In genomic region chr15:62647195-62647865, GRCh38 we compare ENCODE assay signal across 1 cellular context.
TF ChIP-seq lines count a peak whose summit lies in the region.

No MANE protein-coding gene starts in this region.

TF ChIP-seq in HEK293, 187 proteins besides CTCF, POLR2A, EP300 and RAD21 (continued from another document):
- TF ChIP-seq PRDM10 (tag by site-specific recombination; IDR thresholded peaks at IDR 0.05) = 0 out of 2 replicates have a peak, but pooled peaks have one; percentile 22
- TF ChIP-seq ZNF596 (tag by site-specific recombination; IDR thresholded peaks at IDR 0.05) = no peak
- TF ChIP-seq ZNF426 (tag by site-specific recombination; IDR thresholded peaks at IDR 0.05) = no peak
- TF ChIP-seq ZNF366 (tag by site-specific recombination; conservative IDR thresholded peaks at IDR 0.05) = peak; percentile 35; the same call in 1 of the 2 replicates
- no peak for TF ChIP-seq ZNF623 (tag by site-specific recombination; IDR thresholded peaks at IDR 0.05)
- peak; percentile 13; the same call in 1 of the 2 replicates for TF ChIP-seq ZBTB17 (tag by site-specific recombination; IDR thresholded peaks at IDR 0.05)
- TF ChIP-seq SP7 (tag by site-specific recombination; IDR thresholded peaks at IDR 0.05) = 0 out of 2 replicates have a peak, but pooled peaks have one; percentile 40
- no peak for TF ChIP-seq ZBTB8A (tag by site-specific recombination; IDR thresholded peaks at IDR 0.05)
- TF ChIP-seq ZNF341 (tag by site-specific recombination; IDR thresholded peaks at IDR 0.05; ENCODE audit: low read depth) = no peak
- no peak for TF ChIP-seq ZNF10 (tag by site-specific recombination; IDR thresholded peaks at IDR 0.05)
- TF ChIP-seq ZNF530 (tag by site-specific recombination; IDR thresholded peaks at IDR 0.05; ENCODE audit: low read depth) = no peak
- TF ChIP-seq HOXD13 (CRISPR knock-in tag; IDR thresholded peaks at IDR 0.05; ENCODE audit: borderline replicate concordance) = no peak
- TF ChIP-seq ZNF629 (tag by site-specific recombination; IDR thresholded peaks at IDR 0.05) = 0 out of 2 replicates have a peak, but pooled peaks have one; percentile 31
- no peak for TF ChIP-seq ZNF473 (tag by site-specific recombination; IDR thresholded peaks at IDR 0.05)
- TF ChIP-seq ZNF529 (tag by site-specific recombination; IDR thresholded peaks at IDR 0.05; ENCODE audit: insufficient replicate concordance) = no peak
- no peak for TF ChIP-seq REPIN1 (tag by site-specific recombination; IDR thresholded peaks at IDR 0.05; ENCODE audit: low read depth)
- no peak for TF ChIP-seq ZNF335 (tag by site-specific recombination; conservative IDR thresholded peaks at IDR 0.05)
- no peak for TF ChIP-seq ZNF792 (tag by site-specific recombination; IDR thresholded peaks at IDR 0.05)
- no peak for TF ChIP-seq ZBTB10 (tag by site-specific recombination; IDR thresholded peaks at IDR 0.05)
- TF ChIP-seq ZBTB48 (tag by site-specific recombination; IDR thresholded peaks at IDR 0.05) = no peak
- TF ChIP-seq KLF17 (tag by site-specific recombination; IDR thresholded peaks at IDR 0.05) = no peak; the same call in 1 of the 2 replicates
- TF ChIP-seq ZSCAN30 (tag by site-specific recombination; IDR thresholded peaks at IDR 0.05) = no peak
- no peak for TF ChIP-seq ZNF664 (tag by site-specific recombination; IDR thresholded peaks at IDR 0.05)
- TF ChIP-seq ZNF658 (tag by site-specific recombination; IDR thresholded peaks at IDR 0.05) = no peak
- no peak for TF ChIP-seq ZNF292 (tag by site-specific recombination; IDR thresholded peaks at IDR 0.05; ENCODE audit: borderline replicate concordance, low read depth)
- TF ChIP-seq ZNF112 (tag by site-specific recombination; IDR thresholded peaks at IDR 0.05) = no peak
- no peak for TF ChIP-seq ZNF121 (tag by site-specific recombination; IDR thresholded peaks at IDR 0.05)
